In the genomic region with DNA sequence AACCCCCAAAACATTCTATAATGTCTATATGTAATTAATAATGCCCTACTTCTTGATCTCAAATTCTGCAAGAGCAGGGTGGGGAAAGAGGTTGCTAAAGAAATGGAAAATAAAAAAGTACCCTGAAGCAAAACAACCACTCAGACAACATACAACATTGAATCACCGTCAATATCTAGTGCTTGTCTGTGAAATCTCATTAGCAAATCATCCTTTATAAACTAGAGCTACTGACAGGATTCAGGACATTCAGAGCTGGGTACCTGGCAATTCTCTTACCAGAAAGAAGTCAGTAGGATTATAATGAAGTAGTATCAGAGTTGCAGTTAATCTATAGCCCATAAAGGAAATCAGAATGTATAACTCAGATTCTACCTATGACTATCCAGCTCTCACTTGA, we compare ENCODE assay signal across 31 cellular contexts.
"Had no signal": no experiment of that assay in that cellular context is flagged by ENCODE, and none has a peak within 500 bp of the region (broad histone marks: within the 10 kb centered on the region; RNA-seq: fewer than 3 reads in every experiment).

No MANE protein-coding gene starts in this region.

- H3K27me3 ChIP-seq: adrenal gland, body of pancreas, brain microvascular endothelial cell, breast epithelium had no signal

- H3K4me1 ChIP-seq: body of pancreas, breast epithelium had no signal

- H3K4me3 ChIP-seq: adrenal gland, body of pancreas, breast epithelium had no signal

- H3K9me3 ChIP-seq: adrenal gland, body of pancreas, breast epithelium had no signal

- H3K36me3 ChIP-seq: adrenal gland, brain microvascular endothelial cell, breast epithelium had no signal

- DNase-seq: activated B cell treated with CpG ODN at 0.5 μM for 24 hours; activated CD4-positive, alpha-beta memory T cell treated with anti-CD3 and anti-CD28 coated beads for 36 hours; activated CD4-positive, alpha-beta T cell treated with anti-CD3 and anti-CD28 coated beads for 4 hours; activated CD4-positive, alpha-beta T cell treated with anti-CD3 and anti-CD28 coated beads, Interleukin-2, amount 10 ng/mL, durations not matched to agents 24 days and 14 days; activated CD4-positive, alpha-beta T cell treated with anti-CD3 and anti-CD28 coated beads, Interleukin-2, amount 50 U/mL, for 1 hour; activated CD4-positive, alpha-beta T cell treated with anti-CD3 and anti-CD28 coated beads, Interleukin-2, amount 50 U/mL, for 4 hours; activated CD4-positive, CD25-positive, alpha-beta regulatory T cell treated with anti-CD3 and anti-CD28 coated beads, Interleukin-2, amount 50 U/mL, for 72 hours; activated CD8-positive, alpha-beta memory T cell treated with anti-CD3 and anti-CD28 coated beads, Interleukin-2, amount 50 U/mL, for 4 hours; activated CD8-positive, alpha-beta T cell treated with anti-CD3 and anti-CD28 coated beads for 36 hours; activated effector memory CD4-positive, alpha-beta T cell treated with anti-CD3 and anti-CD28 coated beads, Interleukin-2, amount 50 U/mL, for 16 hours; activated gamma-delta T cell treated with Interleukin-2 at 50 U/mL for 16 hours; activated naive CD4-positive, alpha-beta T cell; activated naive CD4-positive, alpha-beta T cell treated with anti-CD3 and anti-CD28 coated beads for 36 hours; activated naive CD4-positive, alpha-beta T cell treated with anti-CD3 and anti-CD28 coated beads, Interleukin-2, amount 50 U/mL, for 16 hours; activated naive CD8-positive, alpha-beta T cell treated with anti-CD3 and anti-CD28 coated beads for 36 hours; activated T-cell treated with anti-CD3 and anti-CD28 coated beads for 4 hours; activated T-cell treated with anti-CD3 and anti-CD28 coated beads, Interleukin-2, amount 50 U/mL, for 1 hour; activated T-cell treated with anti-CD3 and anti-CD28 coated beads, Interleukin-2, amount 50 U/mL, for 4 hours; activated T-cell treated with anti-CD3 and anti-CD28 coated beads, Interleukin-2, amount 50 U/mL, for 72 hours; adrenal gland; amniotic stem cell; aorta; body of pancreas; brain microvascular endothelial cell; caudate nucleus; T-helper 2 cell; T-helper 9 cell had no signal

- ATAC-seq: activated CD8-positive, alpha-beta T cell treated with anti-CD3 and anti-CD28 coated beads for 36 hours; activated naive CD4-positive, alpha-beta T cell treated with anti-CD3 and anti-CD28 coated beads, Interleukin-2, amount 50 U/mL, for 72 hours; activated T-cell treated with anti-CD3 and anti-CD28 coated beads, Interleukin-2, amount 50 U/mL, for 4 hours; activated T-cell treated with anti-CD3 and anti-CD28 coated beads, Interleukin-2, amount 50 U/mL, for 72 hours; activated T-helper 17 cell treated with anti-CD3 and anti-CD28 coated beads, Interleukin-2, amount 50 U/mL, for 72 hours; body of pancreas had no signal

- H3K27ac ChIP-seq: adrenal gland, body of pancreas, brain microvascular endothelial cell, breast epithelium, VCaP had no signal
